Comparison of ENCODE assay signal across 14 cellular contexts in genomic region chrX:3743821-3744439, GRCh38. TPM values are rescaled to one million over a fixed set of nuclear protein-coding genes. Genes with fewer than 3 reads are reported as not detected.
A peak's percentile ranks its signal among the peaks of the same experiment; 100 is the strongest.
DNase-seq lines count a peak whose midpoint lies in the region; ATAC-seq, FAIRE-seq and TF ChIP-seq lines count a peak whose summit lies in the region.
"Had no signal": no experiment of that assay in that cellular context is flagged by ENCODE, and none has a peak within 500 bp of the region (broad histone marks: within the 10 kb centered on the region; RNA-seq: fewer than 3 reads in every experiment).

No MANE protein-coding gene starts in this region.

- H3K4me1 Mint-ChIP-seq in CD4-positive, CD25-positive, alpha-beta regulatory T cell, result peaks cover 0 to 30% (median 8%) of the 10 kb centered on the region in 4 donors
- peaks cover 44% of the 10 kb centered on the region for H3K4me1 Mint-ChIP-seq in activated T-helper 2 cell treated with anti-CD3 and anti-CD28 coated beads, Interferon-gamma antibody, Interleukin-2, Interleukin-4, amounts not matched to agents 10 μg/mL and 5 μg/mL and 100 μg/mL, durations not matched to agents 14 hours and 24 hours and 36 hours (ENCODE audit: low read depth)

- peaks cover 12% of the 10 kb centered on the region for H3K4me1 ChIP-seq in CD4-positive, CD25-positive, alpha-beta regulatory T cell (ENCODE audit: control insufficient read depth, insufficient read depth, low read length, poor library complexity, severe bottlenecking)
- H3K4me1 ChIP-seq in small intestine (ENCODE audit: control insufficient read depth in 2 of 2, insufficient read depth in 1 of 2, low read depth in 1 of 2, low read length in 1 of 2), result no peaks in the 10 kb centered on the region
- no peaks in the 10 kb centered on the region for H3K4me1 ChIP-seq in kidney (ENCODE audit: control insufficient read depth in 1 of 2, insufficient read depth in 1 of 2, low read depth in 1 of 2, low read length in 2 of 2)
- H3K4me1 ChIP-seq: SJCRH30 had no signal

- peak in 2 of 3 donors; percentile 79 to 85 for DNase-seq in CD4-positive, CD25-positive, alpha-beta regulatory T cell
- DNase-seq in T-helper 9 cell (peak; percentile 39), small intestine (peak; percentile 43), kidney (no peak), cortex of kidney (lab: John Stamatoyannopoulos, UW) (no peak), GM03348 (ENCODE audit: low spot score) (no peak)
- DNase-seq in activated T-helper 2 cell treated with anti-CD3 and anti-CD28 coated beads, Interferon-gamma antibody, Interleukin-2, Interleukin-4, amounts not matched to agents 10 μg/mL and 5 μg/mL and 100 μg/mL, durations not matched to agents 14 hours and 24 hours and 36 hours (ENCODE audit: low spot score), result peak; percentile 53
- DNase-seq: aorta; NCI-H2171; ovary; SJCRH30; stimulated activated naive B cell treated with anti-CD40 and anti-IgM and Interleukin-4, amounts not matched to agents 10 μg/mL and 1 μg/mL and 100 μg/mL, for 72 hours had no signal

- H3K4me3 Mint-ChIP-seq in CD4-positive, CD25-positive, alpha-beta regulatory T cell, result peak overlapping the region in 3 of 4 donors; percentile 41 to 58 (median 44)
- H3K4me3 Mint-ChIP-seq in activated T-helper 2 cell treated with anti-CD3 and anti-CD28 coated beads, Interferon-gamma antibody, Interleukin-2, Interleukin-4, amounts not matched to agents 10 μg/mL and 5 μg/mL and 100 μg/mL, durations not matched to agents 14 hours and 24 hours and 36 hours (ENCODE audit: low read depth), result peak overlapping the region; percentile 56
- H3K4me3 Mint-ChIP-seq: stimulated activated naive B cell treated with anti-CD40 and anti-IgM and Interleukin-4, amounts not matched to agents 10 μg/mL and 1 μg/mL and 100 μg/mL, for 72 hours had no signal

- intact Hi-C loops in activated T-helper 2 cell treated with anti-CD3 and anti-CD28 coated beads, Interferon-gamma antibody, Interleukin-2, Interleukin-4, amounts not matched to agents 10 μg/mL and 5 μg/mL and 100 μg/mL, durations not matched to agents 14 hours and 24 hours and 36 hours (cut with micrococcal nuclease), result loop anchor here (2.0 kb wide), 1 partner anchor 69 kb away; no protein-coding TSS in a partner anchor
- intact Hi-C loops in kidney (cut with DNase I), result no loop called here

- H3K36me3 ChIP-seq in CD4-positive, CD25-positive, alpha-beta regulatory T cell (ENCODE audit: control insufficient read depth, insufficient read depth, low read length), result no peaks in the 10 kb centered on the region
- H3K36me3 ChIP-seq in small intestine (ENCODE audit: control insufficient read depth in 2 of 2, insufficient read depth in 2 of 2, low read length in 2 of 2) (no peaks in the 10 kb centered on the region), kidney (ENCODE audit: control insufficient read depth in 1 of 2, insufficient read depth in 2 of 2, low read length in 2 of 2) (no peaks in the 10 kb centered on the region)
- H3K36me3 ChIP-seq: ovary, SJCRH30 had no signal

- no peak overlapping the region for H3K9ac ChIP-seq in kidney (ENCODE audit: low read length in 2 of 2)

- H3K27me3 ChIP-seq in CD4-positive, CD25-positive, alpha-beta regulatory T cell (ENCODE audit: control insufficient read depth, insufficient read depth, low read length), result no peaks in the 10 kb centered on the region
- no peaks in the 10 kb centered on the region for H3K27me3 ChIP-seq in small intestine (ENCODE audit: control insufficient read depth in 2 of 2, insufficient read depth in 2 of 2, low read length in 2 of 2)
- H3K27me3 ChIP-seq: ovary, SJCRH30 had no signal

- TF ChIP-seq CTCF in kidney (IDR thresholded peaks at IDR 0.05; ENCODE audit: borderline replicate concordance, extremely low read depth, insufficient read depth), result no peak

- ATAC-seq in CD4-positive, CD25-positive, alpha-beta regulatory T cell (ENCODE audit: low read depth in 2 of 2), result peak; percentile 83
- ATAC-seq in GM21528 (IDR thresholded peaks at IDR 0.05; ENCODE audit: low FRiP score, unreplicated experiment), result no peak

- peak overlapping the region; percentile 32 for H3K4me3 ChIP-seq in CD4-positive, CD25-positive, alpha-beta regulatory T cell (ENCODE audit: low read depth, low read length)
- H3K4me3 ChIP-seq in small intestine (ENCODE audit: low read depth in 1 of 2, low read length in 2 of 2) (no peak overlapping the region), kidney (ENCODE audit: low read length in 2 of 2) (no peak overlapping the region)
- H3K4me3 ChIP-seq: ovary, SJCRH30 had no signal

- 54 to 68% (median 61%) methylated on average over 8 of the region's 8 CpGs for WGBS in small intestine, 3 donors

- H3K27ac Mint-ChIP-seq in CD4-positive, CD25-positive, alpha-beta regulatory T cell, result peak overlapping the region; percentile 21 to 68 (median 66)
- peak overlapping the region; percentile 85 for H3K27ac Mint-ChIP-seq in activated T-helper 2 cell treated with anti-CD3 and anti-CD28 coated beads, Interferon-gamma antibody, Interleukin-2, Interleukin-4, amounts not matched to agents 10 μg/mL and 5 μg/mL and 100 μg/mL, durations not matched to agents 14 hours and 24 hours and 36 hours
- H3K27ac Mint-ChIP-seq: stimulated activated naive B cell treated with anti-CD40 and anti-IgM and Interleukin-4, amounts not matched to agents 10 μg/mL and 1 μg/mL and 100 μg/mL, for 72 hours had no signal

- H3K9me3 ChIP-seq in CD4-positive, CD25-positive, alpha-beta regulatory T cell (ENCODE audit: control insufficient read depth in 2 of 2, low read length in 2 of 2), result peaks cover 0 to 5% of the 10 kb centered on the region in 2 experiments
- H3K9me3 ChIP-seq in small intestine (ENCODE audit: control insufficient read depth, low read depth) (no peaks in the 10 kb centered on the region), kidney (ENCODE audit: control insufficient read depth in 1 of 2, low read length in 2 of 2) (no peaks in the 10 kb centered on the region)
- H3K9me3 ChIP-seq: ovary, SJCRH30 had no signal

- FAIRE-seq in small intestine (lab: Jason Lieb, UNC) (no peak), kidney (lab: Jason Lieb, UNC) (no peak)
- FAIRE-seq: GM19239 had no signal

- H3K36me3 Mint-ChIP-seq in CD4-positive, CD25-positive, alpha-beta regulatory T cell, result no peaks in the 10 kb centered on the region
- H3K36me3 Mint-ChIP-seq in activated T-helper 2 cell treated with anti-CD3 and anti-CD28 coated beads, Interferon-gamma antibody, Interleukin-2, Interleukin-4, amounts not matched to agents 10 μg/mL and 5 μg/mL and 100 μg/mL, durations not matched to agents 14 hours and 24 hours and 36 hours (ENCODE audit: low read depth), result peaks cover 17% of the 10 kb centered on the region

- H3K27me3 Mint-ChIP-seq in CD4-positive, CD25-positive, alpha-beta regulatory T cell, result no peaks in the 10 kb centered on the region
- no peaks in the 10 kb centered on the region for H3K27me3 Mint-ChIP-seq in activated T-helper 2 cell treated with anti-CD3 and anti-CD28 coated beads, Interferon-gamma antibody, Interleukin-2, Interleukin-4, amounts not matched to agents 10 μg/mL and 5 μg/mL and 100 μg/mL, durations not matched to agents 14 hours and 24 hours and 36 hours (ENCODE audit: low read depth)

- peak overlapping the region; percentile 33 for H3K27ac ChIP-seq in CD4-positive, CD25-positive, alpha-beta regulatory T cell (ENCODE audit: insufficient read depth, low read length, poor library complexity, severe bottlenecking)
- no peak overlapping the region for H3K27ac ChIP-seq in small intestine (ENCODE audit: low read depth in 1 of 2, low read length in 1 of 2)
- H3K27ac ChIP-seq in kidney (ENCODE audit: low read depth in 2 of 2, low read length in 2 of 2), result no peak overlapping the region
- H3K27ac ChIP-seq: ovary, SJCRH30 had no signal

- peaks cover 0 to 2% (median 0%) of the 10 kb centered on the region in 7 donors for H3K9me3 Mint-ChIP-seq in CD4-positive, CD25-positive, alpha-beta regulatory T cell
- H3K9me3 Mint-ChIP-seq in activated T-helper 2 cell treated with anti-CD3 and anti-CD28 coated beads, Interferon-gamma antibody, Interleukin-2, Interleukin-4, amounts not matched to agents 10 μg/mL and 5 μg/mL and 100 μg/mL, durations not matched to agents 14 hours and 24 hours and 36 hours, result peaks cover 12% of the 10 kb centered on the region

RNA-seq across cellular contexts. Expression of gene PRKX, which starts 30.5 kb away (rescaled TPM):
- 103 TPM for total RNA-seq in CD4-positive, CD25-positive, alpha-beta regulatory T cell
- polyA plus RNA-seq in CD4-positive, CD25-positive, alpha-beta regulatory T cell, result 10 to 100 TPM; 47.5 to 60.1 (median 55.9) TPM
- total RNA-seq in activated T-helper 2 cell treated with anti-CD3 and anti-CD28 coated beads, Interferon-gamma antibody, Interleukin-2, Interleukin-4, amounts not matched to agents 10 μg/mL and 5 μg/mL and 100 μg/mL, durations not matched to agents 14 hours and 24 hours and 36 hours, result 116 and 117 TPM in 2 replicates
- polyA plus RNA-seq in small intestine, result 1 to 10 TPM; 2.2 to 8.6 (median 3.5) TPM
- 116 TPM for total RNA-seq in kidney
- 7.7 TPM for polyA plus RNA-seq in kidney (ENCODE audit: insufficient read depth, low read depth, low replicate concordance)

Comparison
In these comparisons a context has a peak if more than half of its experiments do, and no peak if none do; other contexts are left out.
1. DNase-seq: peak in CD4-positive, CD25-positive, alpha-beta regulatory T cell (2 of 3), T-helper 9 cell (single experiment), activated T-helper 2 cell treated with anti-CD3 and anti-CD28 coated beads, Interferon-gamma antibody, Interleukin-2, Interleukin-4, amounts not matched to agents 10 μg/mL and 5 μg/mL and 100 μg/mL, durations not matched to agents 14 hours and 24 hours and 36 hours (single experiment) and small intestine (single experiment); none in kidney (single experiment), cortex of kidney (single experiment) and GM03348 (single experiment).